Comparison of ENCODE assay signal across 8 cellular contexts in the genomic region with DNA sequence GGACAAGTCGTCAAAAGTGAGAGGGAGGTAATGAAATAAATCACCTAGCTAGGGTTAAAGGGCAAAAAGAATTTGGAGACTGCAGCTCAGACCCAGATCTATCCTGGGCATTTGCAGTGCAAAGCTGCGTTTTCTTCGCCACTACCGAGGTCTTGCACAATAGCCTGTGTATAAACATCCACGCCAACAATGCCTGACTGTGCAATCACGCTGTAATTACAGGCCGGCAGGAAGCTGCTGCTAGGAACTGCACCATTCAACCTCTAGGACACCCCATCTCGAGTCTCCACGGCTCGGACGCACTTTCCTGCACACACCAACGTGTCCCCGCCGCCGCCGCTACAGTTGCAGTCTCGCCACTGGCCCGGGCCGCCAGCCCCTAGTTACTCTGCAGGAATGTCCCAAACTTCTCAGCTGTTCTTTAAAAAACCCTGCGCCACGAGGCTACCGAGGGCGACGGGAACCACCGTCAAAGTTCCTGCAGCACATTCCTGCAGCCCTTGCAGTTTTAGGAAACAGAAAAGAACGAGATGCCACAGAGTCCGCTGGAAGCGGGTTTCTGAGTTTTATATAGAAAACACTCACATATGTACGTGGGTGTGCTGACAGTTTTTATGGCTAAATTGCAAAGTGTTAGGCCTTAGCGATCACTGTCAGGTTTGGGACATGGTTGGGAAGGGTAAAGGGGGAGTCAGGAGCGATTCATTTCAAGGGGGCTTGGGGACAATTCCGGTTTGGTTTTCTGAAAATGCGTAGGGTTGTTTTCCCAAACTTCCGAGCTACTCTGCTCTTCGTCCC.
DNase-seq lines count a peak whose midpoint lies in the region; ATAC-seq and TF ChIP-seq lines count a peak whose summit lies in the region.

No MANE protein-coding gene starts in this region.

- no peaks in the 10 kb centered on the region for H3K27me3 Mint-ChIP-seq in activated CD4-positive, alpha-beta memory T cell treated with anti-CD3 and anti-CD28 coated beads for 36 hours

- intact Hi-C loops in activated CD4-positive, alpha-beta memory T cell treated with anti-CD3 and anti-CD28 coated beads for 36 hours (cut with micrococcal nuclease), result loop anchor here (1.0 to 5.0 kb wide), 2 partner anchors 26 to 34 kb away; a partner anchor contains a TSS

- H3K4me3 ChIP-seq in AG10803 (ENCODE audit: low read length), result peak overlapping the region; percentile 75

- peak; percentile 36 for TF ChIP-seq CTCF in AG10803 (conservative IDR thresholded peaks at IDR 0.05; ENCODE audit: low read length)

- CTCF ChIA-PET in activated CD4-positive, alpha-beta memory T cell treated with anti-CD3 and anti-CD28 coated beads for 36 hours (lab: Charles Lee), result interaction anchor here (0.7 to 7.1 kb wide), 21 partner anchors 10 to 100 kb away, joined by 3 to 55 read pairs (median 5); a partner anchor contains a TSS

- peak overlapping the region; percentile 90 for H3K4me3 Mint-ChIP-seq in activated CD4-positive, alpha-beta memory T cell treated with anti-CD3 and anti-CD28 coated beads for 36 hours

- H3K36me3 Mint-ChIP-seq in activated CD4-positive, alpha-beta memory T cell treated with anti-CD3 and anti-CD28 coated beads for 36 hours, result peaks cover 8% of the 10 kb centered on the region

- ATAC-seq in GM19467 (IDR thresholded peaks at IDR 0.05; ENCODE audit: unreplicated experiment), result peak; percentile 39

- peaks cover 57% of the 10 kb centered on the region for H3K4me1 Mint-ChIP-seq in activated CD4-positive, alpha-beta memory T cell treated with anti-CD3 and anti-CD28 coated beads for 36 hours (ENCODE audit: low read depth)

- no peaks in the 10 kb centered on the region for H3K9me3 Mint-ChIP-seq in activated CD4-positive, alpha-beta memory T cell treated with anti-CD3 and anti-CD28 coated beads for 36 hours

- POLR2A ChIA-PET in activated CD4-positive, alpha-beta memory T cell treated with anti-CD3 and anti-CD28 coated beads for 36 hours (lab: Charles Lee), result interaction anchor here (0.7 to 7.3 kb wide), 14 partner anchors 11 to 509 kb away, joined by 3 to 211 read pairs (median 4); a partner anchor contains a TSS

- peak; percentile 94 for DNase-seq in AG10803 (ENCODE audit: low read depth)
- peak; percentile 91 for DNase-seq in NCI-H460 (ENCODE audit: extremely low read depth, low read depth)
- peak; percentile 80 for DNase-seq in activated CD4-positive, alpha-beta memory T cell treated with anti-CD3 and anti-CD28 coated beads for 36 hours
- peak; percentile 57 for DNase-seq in effector CD4-positive, alpha-beta T cell
- peak; percentile 92 for DNase-seq in lung microvascular endothelial cell (ENCODE audit: low read depth in 2 of 2)
- peak; percentile 48 to 51 for DNase-seq in stimulated activated CD8-positive, alpha-beta memory T cell treated with anti-CD3 and anti-CD28 coated beads, Interleukin-2, amount 100 ng/mL, for 48 hours (ENCODE audit: low read depth in 2 of 2)
- DNase-seq in NCI-H1436 (lab: John Stamatoyannopoulos, UW), result no peak

- H3K27ac Mint-ChIP-seq in activated CD4-positive, alpha-beta memory T cell treated with anti-CD3 and anti-CD28 coated beads for 36 hours, result peak overlapping the region; percentile 93
